In genomic region chr3:189013224-189013888, GRCh38 we compare ENCODE assay signal across 21 cellular contexts.
DNase-seq lines count a peak whose midpoint lies in the region; ATAC-seq lines count a peak whose summit lies in the region.
"Had no signal": no experiment of that assay in that cellular context is flagged by ENCODE, and none has a peak within 500 bp of the region (broad histone marks: within the 10 kb centered on the region; RNA-seq: fewer than 3 reads in every experiment).

No MANE protein-coding gene starts in this region.

- peak; percentile 30 for ATAC-seq in activated CD8-positive, alpha-beta memory T cell treated with anti-CD3 and anti-CD28 coated beads, Interleukin-2, amount 10 ng/mL, durations not matched to agents 7 days and 5 days
- ATAC-seq in stimulated activated naive CD8-positive, alpha-beta T cell treated with anti-CD3 and anti-CD28 coated beads, Interleukin-15, Interleukin-2, amounts not matched to agents 100 U/mL and 50 U/mL, for 24 hours, result no peak
- no peak for ATAC-seq in GM21528 (IDR thresholded peaks at IDR 0.05; ENCODE audit: low FRiP score, unreplicated experiment)
- ATAC-seq: HCT116 had no signal

- CTCF ChIA-PET in activated CD8-positive, alpha-beta memory T cell treated with anti-CD3 and anti-CD28 coated beads, Interleukin-2, amount 10 ng/mL, durations not matched to agents 7 days and 5 days (lab: Charles Lee), result interaction anchor here (1.0 kb wide), 1 partner anchor 26 kb away, joined by 3 read pairs; no protein-coding TSS in a partner anchor

- peaks cover 17% of the 10 kb centered on the region for H3K36me3 Mint-ChIP-seq in activated CD8-positive, alpha-beta memory T cell treated with anti-CD3 and anti-CD28 coated beads, Interleukin-2, amount 10 ng/mL, durations not matched to agents 7 days and 5 days
- peaks cover 11% of the 10 kb centered on the region for H3K36me3 Mint-ChIP-seq in stimulated activated naive CD8-positive, alpha-beta T cell treated with anti-CD3 and anti-CD28 coated beads, Interleukin-15, Interleukin-2, amounts not matched to agents 100 ng/mL and 50 ng/mL, for 24 hours (ENCODE audit: low read depth)
- peaks cover 42% of the 10 kb centered on the region for H3K36me3 Mint-ChIP-seq in activated T-helper 2 cell treated with anti-CD3 and anti-CD28 coated beads, Interferon-gamma antibody, Interleukin-2, Interleukin-4, amounts not matched to agents 10 μg/mL and 5 μg/mL and 100 μg/mL, durations not matched to agents 14 hours and 24 hours and 36 hours (ENCODE audit: low read depth)

- H3K27ac Mint-ChIP-seq in activated CD8-positive, alpha-beta memory T cell treated with anti-CD3 and anti-CD28 coated beads, Interleukin-2, amount 10 ng/mL, durations not matched to agents 7 days and 5 days, result no peak overlapping the region
- H3K27ac Mint-ChIP-seq in stimulated activated naive CD8-positive, alpha-beta T cell treated with anti-CD3 and anti-CD28 coated beads, Interleukin-15, Interleukin-2, amounts not matched to agents 100 ng/mL and 50 ng/mL, for 24 hours, result peak overlapping the region; percentile 57
- peak overlapping the region; percentile 42 for H3K27ac Mint-ChIP-seq in activated T-helper 2 cell treated with anti-CD3 and anti-CD28 coated beads, Interferon-gamma antibody, Interleukin-2, Interleukin-4, amounts not matched to agents 10 μg/mL and 5 μg/mL and 100 μg/mL, durations not matched to agents 14 hours and 24 hours and 36 hours

- no peak for DNase-seq in activated CD8-positive, alpha-beta memory T cell treated with anti-CD3 and anti-CD28 coated beads, Interleukin-2, amount 10 ng/mL, durations not matched to agents 7 days and 5 days
- no peak for DNase-seq in activated CD8-positive, alpha-beta memory T cell treated with anti-CD3 and anti-CD28 coated beads, Interleukin-2, amount 50 U/mL, for 48 hours
- DNase-seq in stimulated activated naive CD8-positive, alpha-beta T cell treated with anti-CD3 and anti-CD28 coated beads, Interleukin-15, Interleukin-2, amounts not matched to agents 100 U/mL and 50 U/mL, for 24 hours, result no peak
- no peak for DNase-seq in activated T-helper 2 cell treated with anti-CD3 and anti-CD28 coated beads, Interferon-gamma antibody, Interleukin-2, Interleukin-4, amounts not matched to agents 10 μg/mL and 5 μg/mL and 100 μg/mL, durations not matched to agents 14 hours and 24 hours and 36 hours (ENCODE audit: low spot score)
- DNase-seq in NCI-H345 treated with DMSO at 0.1 percent for 48 hours (lab: John Stamatoyannopoulos, UW; ENCODE audit: unreplicated experiment), result no peak
- DNase-seq: BE2C, DMS53, EL, GF-D8, IMR-90, MV-4-11, NCI-H1694, NCI-H2081, NCI-H2171, NCI-H446, NCI-H526, OCI-M1, SJCRH30 had no signal

- H3K4me1 Mint-ChIP-seq in activated CD8-positive, alpha-beta memory T cell treated with anti-CD3 and anti-CD28 coated beads, Interleukin-2, amount 10 ng/mL, durations not matched to agents 7 days and 5 days, result peaks cover 15% of the 10 kb centered on the region
- peaks cover 20% of the 10 kb centered on the region for H3K4me1 Mint-ChIP-seq in stimulated activated naive CD8-positive, alpha-beta T cell treated with anti-CD3 and anti-CD28 coated beads, Interleukin-15, Interleukin-2, amounts not matched to agents 100 ng/mL and 50 ng/mL, for 24 hours (ENCODE audit: low read depth)
- H3K4me1 Mint-ChIP-seq in activated T-helper 2 cell treated with anti-CD3 and anti-CD28 coated beads, Interferon-gamma antibody, Interleukin-2, Interleukin-4, amounts not matched to agents 10 μg/mL and 5 μg/mL and 100 μg/mL, durations not matched to agents 14 hours and 24 hours and 36 hours (ENCODE audit: low read depth), result peaks cover 21% of the 10 kb centered on the region

- H3K27me3 Mint-ChIP-seq in activated CD8-positive, alpha-beta memory T cell treated with anti-CD3 and anti-CD28 coated beads, Interleukin-2, amount 10 ng/mL, durations not matched to agents 7 days and 5 days, result no peaks in the 10 kb centered on the region
- peaks cover 3% of the 10 kb centered on the region for H3K27me3 Mint-ChIP-seq in stimulated activated naive CD8-positive, alpha-beta T cell treated with anti-CD3 and anti-CD28 coated beads, Interleukin-15, Interleukin-2, amounts not matched to agents 100 ng/mL and 50 ng/mL, for 24 hours
- peaks cover 7% of the 10 kb centered on the region for H3K27me3 Mint-ChIP-seq in activated T-helper 2 cell treated with anti-CD3 and anti-CD28 coated beads, Interferon-gamma antibody, Interleukin-2, Interleukin-4, amounts not matched to agents 10 μg/mL and 5 μg/mL and 100 μg/mL, durations not matched to agents 14 hours and 24 hours and 36 hours (ENCODE audit: low read depth)

- peaks cover 9% of the 10 kb centered on the region for H3K9me3 Mint-ChIP-seq in activated CD8-positive, alpha-beta memory T cell treated with anti-CD3 and anti-CD28 coated beads, Interleukin-2, amount 10 ng/mL, durations not matched to agents 7 days and 5 days (ENCODE audit: low read depth)
- H3K9me3 Mint-ChIP-seq in stimulated activated naive CD8-positive, alpha-beta T cell treated with anti-CD3 and anti-CD28 coated beads, Interleukin-15, Interleukin-2, amounts not matched to agents 100 ng/mL and 50 ng/mL, for 24 hours, result peaks cover 31% of the 10 kb centered on the region
- peaks cover 67% of the 10 kb centered on the region for H3K9me3 Mint-ChIP-seq in activated T-helper 2 cell treated with anti-CD3 and anti-CD28 coated beads, Interferon-gamma antibody, Interleukin-2, Interleukin-4, amounts not matched to agents 10 μg/mL and 5 μg/mL and 100 μg/mL, durations not matched to agents 14 hours and 24 hours and 36 hours

- H3K4me3 Mint-ChIP-seq in activated CD8-positive, alpha-beta memory T cell treated with anti-CD3 and anti-CD28 coated beads, Interleukin-2, amount 10 ng/mL, durations not matched to agents 7 days and 5 days, result no peak overlapping the region
- H3K4me3 Mint-ChIP-seq in stimulated activated naive CD8-positive, alpha-beta T cell treated with anti-CD3 and anti-CD28 coated beads, Interleukin-15, Interleukin-2, amounts not matched to agents 100 ng/mL and 50 ng/mL, for 24 hours, result no peak overlapping the region
- H3K4me3 Mint-ChIP-seq in activated T-helper 2 cell treated with anti-CD3 and anti-CD28 coated beads, Interferon-gamma antibody, Interleukin-2, Interleukin-4, amounts not matched to agents 10 μg/mL and 5 μg/mL and 100 μg/mL, durations not matched to agents 14 hours and 24 hours and 36 hours (ENCODE audit: low read depth), result no peak overlapping the region

- intact Hi-C loops in activated T-helper 2 cell treated with anti-CD3 and anti-CD28 coated beads, Interferon-gamma antibody, Interleukin-2, Interleukin-4, amounts not matched to agents 10 μg/mL and 5 μg/mL and 100 μg/mL, durations not matched to agents 14 hours and 24 hours and 36 hours (cut with micrococcal nuclease), result loop anchor here (1.0 kb wide), 1 partner anchor 26 kb away; no protein-coding TSS in a partner anchor
